In the genomic region with DNA sequence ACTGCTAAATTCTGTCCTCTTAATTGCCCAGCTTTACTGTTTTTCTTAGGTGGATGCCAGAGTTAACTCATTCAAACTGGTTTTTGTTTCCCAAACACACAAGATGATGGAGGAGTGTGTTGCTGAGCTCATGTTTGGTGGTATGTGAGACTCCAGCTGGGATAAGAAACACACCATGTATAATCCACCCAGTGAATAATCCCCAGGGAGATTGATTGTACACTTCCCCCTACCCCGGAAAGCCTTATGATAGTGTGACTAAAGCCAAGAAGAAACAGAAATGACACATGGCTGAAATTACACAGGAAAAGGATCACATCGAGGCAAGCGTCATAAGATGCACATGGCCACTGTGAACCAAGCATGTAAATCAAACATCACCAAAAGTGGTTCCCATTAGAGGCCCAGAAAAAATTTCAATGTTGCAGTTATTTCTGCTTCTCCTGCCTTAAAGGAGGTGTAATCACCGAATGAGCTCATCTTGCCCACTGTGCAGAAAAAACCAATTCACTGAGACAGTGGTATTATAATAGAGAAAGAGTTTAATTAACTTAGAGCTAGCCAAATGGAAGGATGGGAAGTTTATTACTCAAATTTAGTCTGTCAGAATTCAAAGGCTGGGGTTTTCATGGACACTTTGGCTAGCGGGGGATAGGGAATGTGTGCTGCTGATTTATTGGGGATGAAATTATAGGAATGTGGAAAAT, we compare ENCODE assay signal across 19 cellular contexts. TPM values are rescaled to one million over a fixed set of nuclear protein-coding genes. Genes with fewer than 3 reads are reported as not detected.
DNase-seq lines count a peak whose midpoint lies in the region; ATAC-seq and TF ChIP-seq lines count a peak whose summit lies in the region.
"Had no signal": no experiment of that assay in that cellular context is flagged by ENCODE, and none has a peak within 500 bp of the region (broad histone marks: within the 10 kb centered on the region; RNA-seq: fewer than 3 reads in every experiment).

No MANE protein-coding gene starts in this region.

- no peak overlapping the region for H3K4me3 ChIP-seq in GM23338
- H3K4me3 ChIP-seq: BLaER1 treated with 17β-estradiol and CSF1 and Interleukin-3, amounts not matched to agents 10 nM and 100 nM; GM12878; SJCRH30 had no signal

- no peaks in the 10 kb centered on the region for H3F3A ChIP-seq in GM23338 (replicated peaks; ENCODE audit: low read depth)

- no peak overlapping the region for H3K4me3 Mint-ChIP-seq in GM23338
- H3K4me3 Mint-ChIP-seq in progenitor cell of endocrine pancreas (ENCODE audit: low read depth) = no peak overlapping the region
- H3K4me3 Mint-ChIP-seq: CD8-positive, alpha-beta memory T cell; HFFc6 had no signal

- no peaks in the 10 kb centered on the region for H4K20me1 ChIP-seq in GM23338 (replicated peaks; ENCODE audit: insufficient read depth)
- H4K20me1 ChIP-seq: BLaER1 treated with 17β-estradiol and CSF1 and Interleukin-3, amounts not matched to agents 10 nM and 100 nM had no signal

- H3K9me3 Mint-ChIP-seq in GM23338 = no peaks in the 10 kb centered on the region
- peaks cover 10% of the 10 kb centered on the region for H3K9me3 Mint-ChIP-seq in progenitor cell of endocrine pancreas (ENCODE audit: low read depth)

- no peaks in the 10 kb centered on the region for H3K4me1 ChIP-seq in GM23338 (ENCODE audit: insufficient read depth)
- H3K4me1 ChIP-seq: SJCRH30 had no signal

- DNase-seq in GM23338 (ENCODE audit: low spot score) = no peak
- peak; percentile 2 for DNase-seq in NCI-H82 treated with DMSO at 0.1 percent for 48 hours (lab: John Stamatoyannopoulos, UW; ENCODE audit: unreplicated experiment)
- peak; percentile 78 for DNase-seq in fibroblast of peridontal ligament (ENCODE audit: extremely low read depth)
- DNase-seq in progenitor cell of endocrine pancreas (ENCODE audit: low spot score, unreplicated experiment) = no peak
- DNase-seq in NCI-H2227 treated with DMSO at 0.1 percent for 48 hours (lab: John Stamatoyannopoulos, UW) = no peak
- DNase-seq in sciatic nerve (ENCODE audit: low spot score) = no peak
- no peak for DNase-seq in AG08395 (ENCODE audit: low spot score)
- DNase-seq: CD8-positive, alpha-beta memory T cell; DMS79; HFFc6; NCI-H1105; NCI-H1694; NCI-H526 treated with DMSO at 0.1 percent for 48 hours; PC-3; SJCRH30 had no signal

- H3K27ac Mint-ChIP-seq in GM23338 (no peak overlapping the region), progenitor cell of endocrine pancreas (no peak overlapping the region)
- H3K27ac Mint-ChIP-seq: CD8-positive, alpha-beta memory T cell; HFFc6 had no signal

- intact Hi-C loops in sciatic nerve (cut with DNase I) = loop anchor here (10.0 kb wide), 1 partner anchor 1051 kb away; no protein-coding TSS in a partner anchor

- no peak for TF ChIP-seq CTCF in GM23338 (conservative IDR thresholded peaks at IDR 0.05; ENCODE audit: low read depth in 2 of 2)
- no peak for TF ChIP-seq CTCF in progenitor cell of endocrine pancreas (IDR thresholded peaks at IDR 0.05; ENCODE audit: unreplicated experiment)

- 0 out of 2 replicates have a peak overlapping the region, but pooled peaks have one; percentile 38 for H2AFZ ChIP-seq in GM23338

- H3K36me3 Mint-ChIP-seq in GM23338 (ENCODE audit: low read depth) (no peaks in the 10 kb centered on the region), progenitor cell of endocrine pancreas (ENCODE audit: insufficient read depth) (no peaks in the 10 kb centered on the region)
- H3K36me3 Mint-ChIP-seq: CD8-positive, alpha-beta memory T cell had no signal

- H3K9me2 ChIP-seq in GM23338 (ENCODE audit: insufficient read depth) = no peaks in the 10 kb centered on the region

- ATAC-seq in GM23338 = no peak
- ATAC-seq in sciatic nerve = no peak
- ATAC-seq: GM12878, PC-3 had no signal

- no peaks in the 10 kb centered on the region for H3K27me3 ChIP-seq in GM23338 (ENCODE audit: insufficient read depth)
- H3K27me3 ChIP-seq: BLaER1 treated with 17β-estradiol and CSF1 and Interleukin-3, amounts not matched to agents 10 nM and 100 nM; SJCRH30 had no signal

- H3K79me2 ChIP-seq in GM23338 (replicated peaks; ENCODE audit: insufficient read depth) = no peaks in the 10 kb centered on the region

- no peak overlapping the region for H3K27ac ChIP-seq in GM23338 (ENCODE audit: low read depth)
- H3K27ac ChIP-seq: BLaER1 treated with 17β-estradiol and CSF1 and Interleukin-3, amounts not matched to agents 10 nM and 100 nM; KMS-11; RWPE1; SJCRH30 had no signal

- H3K36me3 ChIP-seq in GM23338 (ENCODE audit: insufficient read depth) = no peaks in the 10 kb centered on the region
- H3K36me3 ChIP-seq: BLaER1 treated with 17β-estradiol and CSF1 and Interleukin-3, amounts not matched to agents 10 nM and 100 nM; SJCRH30 had no signal

- H3K27me3 Mint-ChIP-seq in GM23338 (ENCODE audit: insufficient read depth, low read depth, poor library complexity) (peaks cover 7% of the 10 kb centered on the region), progenitor cell of endocrine pancreas (no peaks in the 10 kb centered on the region)
- H3K27me3 Mint-ChIP-seq: CD8-positive, alpha-beta memory T cell had no signal

- peaks cover 7% of the 10 kb centered on the region; the same call in 1 of the 3 replicates for H3K4me1 Mint-ChIP-seq in GM23338
- H3K4me1 Mint-ChIP-seq in progenitor cell of endocrine pancreas (ENCODE audit: low read depth) = peaks cover 13% of the 10 kb centered on the region
- H3K4me1 Mint-ChIP-seq: CD8-positive, alpha-beta memory T cell had no signal

- H3K4me2 ChIP-seq in GM23338 = no peak overlapping the region
- H3K4me2 ChIP-seq: KMS-11 had no signal

TF ChIP-seq in GM23338, 12 proteins besides CTCF, POLR2A, EP300 and RAD21:
- TF ChIP-seq REST (IDR thresholded peaks at IDR 0.05; ENCODE audit: unreplicated experiment) = no peak
- TF ChIP-seq EZH2phosphoT487 (IDR thresholded peaks at IDR 0.05; ENCODE audit: unreplicated experiment) = no peak
- TF ChIP-seq EZH2 (IDR thresholded peaks at IDR 0.05; ENCODE audit: low read depth, unreplicated experiment) = no peak
- TF ChIP-seq, protein P1, sequence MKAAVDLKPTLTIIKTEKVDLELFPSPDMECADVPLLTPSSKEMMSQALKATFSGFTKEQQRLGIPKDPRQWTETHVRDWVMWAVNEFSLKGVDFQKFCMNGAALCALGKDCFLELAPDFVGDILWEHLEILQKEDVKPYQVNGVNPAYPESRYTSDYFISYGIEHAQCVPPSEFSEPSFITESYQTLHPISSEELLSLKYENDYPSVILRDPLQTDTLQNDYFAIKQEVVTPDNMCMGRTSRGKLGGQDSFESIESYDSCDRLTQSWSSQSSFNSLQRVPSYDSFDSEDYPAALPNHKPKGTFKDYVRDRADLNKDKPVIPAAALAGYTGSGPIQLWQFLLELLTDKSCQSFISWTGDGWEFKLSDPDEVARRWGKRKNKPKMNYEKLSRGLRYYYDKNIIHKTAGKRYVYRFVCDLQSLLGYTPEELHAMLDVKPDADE (IDR thresholded peaks at IDR 0.05) = no peak
- no peak for TF ChIP-seq POLR2AphosphoS5 (IDR thresholded peaks at IDR 0.05; ENCODE audit: low read depth)

RNA-seq across cellular contexts. Expression of gene MAGI1, which starts 56.7 kb away (rescaled TPM):
- 63.8 and 71.2 TPM in 2 replicates for total RNA-seq in GM23338 (2014; rRNA removed; shearing (Covaris generic))
- 23.8 and 27.4 TPM in 2 replicates for polyA plus RNA-seq in GM23338 (2016; fragmentation: Nextera tagmentation; extraction: Ambion mirVana)
- total RNA-seq in progenitor cell of endocrine pancreas (142 and 150 TPM in 2 replicates), sciatic nerve (64.6 TPM)
- polyA plus RNA-seq: CD8-positive, alpha-beta memory T cell had no signal

Comparison
In these comparisons a context has a peak if more than half of its experiments do, and no peak if none do; other contexts are left out.
1. DNase-seq: peak in NCI-H82 treated with DMSO at 0.1 percent for 48 hours (single experiment) and fibroblast of peridontal ligament (single experiment); none in GM23338 (single experiment), progenitor cell of endocrine pancreas (single experiment), NCI-H2227 treated with DMSO at 0.1 percent for 48 hours (single experiment), sciatic nerve (single experiment) and AG08395 (single experiment).